Comparison of ENCODE assay signal across 1 cellular context in genomic region chr13:27125357-27126282, GRCh38.
TF ChIP-seq lines count a peak whose summit lies in the region.

No MANE protein-coding gene starts in this region.

TF ChIP-seq in HCT116, 20 proteins besides CTCF, POLR2A, EP300 and RAD21 (continued from another document):
- TF ChIP-seq, protein P1, sequence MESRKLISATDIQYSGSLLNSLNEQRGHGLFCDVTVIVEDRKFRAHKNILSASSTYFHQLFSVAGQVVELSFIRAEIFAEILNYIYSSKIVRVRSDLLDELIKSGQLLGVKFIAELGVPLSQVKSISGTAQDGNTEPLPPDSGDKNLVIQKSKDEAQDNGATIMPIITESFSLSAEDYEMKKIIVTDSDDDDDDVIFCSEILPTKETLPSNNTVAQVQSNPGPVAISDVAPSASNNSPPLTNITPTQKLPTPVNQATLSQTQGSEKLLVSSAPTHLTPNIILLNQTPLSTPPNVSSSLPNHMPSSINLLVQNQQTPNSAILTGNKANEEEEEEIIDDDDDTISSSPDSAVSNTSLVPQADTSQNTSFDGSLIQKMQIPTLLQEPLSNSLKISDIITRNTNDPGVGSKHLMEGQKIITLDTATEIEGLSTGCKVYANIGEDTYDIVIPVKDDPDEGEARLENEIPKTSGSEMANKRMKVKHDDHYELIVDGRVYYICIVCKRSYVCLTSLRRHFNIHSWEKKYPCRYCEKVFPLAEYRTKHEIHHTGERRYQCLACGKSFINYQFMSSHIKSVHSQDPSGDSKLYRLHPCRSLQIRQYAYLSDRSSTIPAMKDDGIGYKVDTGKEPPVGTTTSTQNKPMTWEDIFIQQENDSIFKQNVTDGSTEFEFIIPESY (IDR thresholded peaks at IDR 0.05; ENCODE audit: extremely low read depth, insufficient replicate concordance, low read length) = no peak
- TF ChIP-seq ELF1 (IDR thresholded peaks at IDR 0.05; ENCODE audit: borderline replicate concordance, low read depth) = no peak
- no peak for TF ChIP-seq SIN3A (IDR thresholded peaks at IDR 0.05; ENCODE audit: low read depth)
- TF ChIP-seq TCF7L2 (IDR thresholded peaks at IDR 0.05; ENCODE audit: borderline replicate concordance, extremely low read depth, insufficient read depth, insufficient read length) = no peak
- no peak for TF ChIP-seq CEBPB (IDR thresholded peaks at IDR 0.05; ENCODE audit: low read depth)
- no peak for TF ChIP-seq ZNF274 (IDR thresholded peaks at IDR 0.05; ENCODE audit: low read depth, low read length)
